Comparison of ENCODE assay signal across 8 cellular contexts in the genomic region with DNA sequence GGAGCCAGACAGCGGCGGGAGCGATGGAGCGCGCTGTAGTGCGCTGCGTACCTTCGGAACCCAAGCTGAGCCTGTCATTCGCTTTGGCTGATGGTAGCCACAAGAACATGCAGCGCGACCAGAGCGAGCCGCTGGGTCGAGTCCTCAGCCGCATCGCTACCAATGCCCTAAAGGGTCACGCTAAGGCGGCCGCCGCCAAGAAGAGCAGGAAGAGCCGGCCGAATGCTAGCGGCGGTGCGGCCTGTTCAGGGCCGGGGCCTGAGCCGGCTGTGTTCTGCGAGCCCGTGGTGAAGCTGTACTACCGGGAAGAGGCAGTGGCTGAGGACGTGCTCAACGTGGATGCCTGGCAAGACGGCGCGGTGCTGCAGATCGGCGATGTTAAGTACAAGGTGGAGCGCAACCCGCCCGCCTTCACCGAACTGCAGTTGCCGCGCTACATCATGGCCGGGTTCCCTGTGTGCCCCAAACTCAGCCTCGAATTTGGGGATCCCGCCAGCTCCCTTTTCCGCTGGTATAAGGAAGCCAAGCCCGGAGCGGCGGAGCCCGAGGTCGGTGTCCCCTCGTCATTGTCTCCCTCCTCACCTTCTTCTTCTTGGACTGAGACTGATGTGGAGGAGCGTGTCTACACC. TPM values are rescaled to one million over a fixed set of nuclear protein-coding genes. Genes with fewer than 3 reads are reported as not detected.
DNase-seq lines count a peak whose midpoint lies in the region; ATAC-seq and TF ChIP-seq lines count a peak whose summit lies in the region.

No MANE protein-coding gene starts in this region.

- H3K36me3 Mint-ChIP-seq in immature natural killer cell = peaks cover 0 to 8% (median 7%) of the 10 kb centered on the region in 3 donors

- H3K4me1 Mint-ChIP-seq in immature natural killer cell = peaks cover 46 to 62% of the 10 kb centered on the region in 2 donors

- ATAC-seq in HG02840 (IDR thresholded peaks at IDR 0.05; ENCODE audit: low FRiP score, unreplicated experiment) = peak; percentile 32

- no peak for TF ChIP-seq CTCF in astrocyte of the spinal cord (IDR thresholded peaks at IDR 0.05; ENCODE audit: low read depth, low read length)

- H3K9me3 Mint-ChIP-seq in immature natural killer cell = no peaks in the 10 kb centered on the region

- in situ Hi-C loops in astrocyte of the spinal cord (cut with HindIII; ENCODE audit: low sequenced_read_pairs) = no loop called here

- H3K4me3 Mint-ChIP-seq in immature natural killer cell = peak overlapping the region; percentile 87 to 98 (median 91)

- peak overlapping the region; percentile 96 to 100 (median 98) for H3K27ac Mint-ChIP-seq in immature natural killer cell

- H3K27me3 Mint-ChIP-seq in immature natural killer cell (ENCODE audit: low read depth in 3 of 3) = peaks cover 4 to 11% (median 10%) of the 10 kb centered on the region in 3 donors

- peak; percentile 19 for DNase-seq in activated T-cell treated with anti-CD3 and anti-CD28 coated beads for 1 hour (ENCODE audit: low read depth)
- no peak for DNase-seq in activated T-cell treated with anti-CD3 and anti-CD28 coated beads, Interleukin-2, amount 50 U/mL, for 1 hour
- peak; percentile 37 for DNase-seq in RPMI7951 (ENCODE audit: low read depth)
- no peak for DNase-seq in astrocyte of the spinal cord (ENCODE audit: low read depth, low spot score)
- no peak for DNase-seq in immature natural killer cell
- peak; percentile 31 for DNase-seq in stimulated activated CD4-positive, alpha-beta T cell treated with anti-CD3 and anti-CD28 coated beads, Interleukin-4, amount 100 ng/mL, for 24 hours
- no peak for DNase-seq in pons (ENCODE audit: low spot score)

- peak overlapping the region; percentile 92 for H3K4me3 ChIP-seq in astrocyte of the spinal cord (ENCODE audit: low read depth, low read length)

RNA-seq across cellular contexts. Expression of a gene that starts 0.5 kb away (rescaled TPM):
- 25.0 and 27.0 TPM in 2 replicates for total RNA-seq in RPMI7951 (2014; rRNA removed; shearing (Covaris generic))
- 10 to 100 TPM in 2 of 3 donors, 1 to 10 TPM in 1; 7.4 to 21.3 (median 15.3) TPM for polyA plus RNA-seq in immature natural killer cell

RNA-seq across cellular contexts. Expression of a gene that starts 12.4 kb away (rescaled TPM):
- 0.49 and 1.6 TPM in 2 replicates for total RNA-seq in RPMI7951 (2014; rRNA removed; shearing (Covaris generic))
- polyA plus RNA-seq in immature natural killer cell = not detected

RNA-seq across cellular contexts. Expression of a gene that starts 40.6 kb away (rescaled TPM):
- 475 and 554 TPM in 2 replicates for total RNA-seq in RPMI7951 (2014; rRNA removed; shearing (Covaris generic))
- polyA plus RNA-seq in immature natural killer cell = 100 to 1,000 TPM; 136 to 221 (median 158) TPM

Comparison
In these comparisons a context has a peak if more than half of its experiments do, and no peak if none do; other contexts are left out.
1. DNase-seq: peak in activated T-cell treated with anti-CD3 and anti-CD28 coated beads for 1 hour (single experiment), RPMI7951 (single experiment) and stimulated activated CD4-positive, alpha-beta T cell treated with anti-CD3 and anti-CD28 coated beads, Interleukin-4, amount 100 ng/mL, for 24 hours (single experiment); none in activated T-cell treated with anti-CD3 and anti-CD28 coated beads, Interleukin-2, amount 50 U/mL, for 1 hour (single experiment), astrocyte of the spinal cord (single experiment), immature natural killer cell (0 of 3) and pons (single experiment).